Comparison of ENCODE assay signal across 13 cellular contexts in the genomic region with DNA sequence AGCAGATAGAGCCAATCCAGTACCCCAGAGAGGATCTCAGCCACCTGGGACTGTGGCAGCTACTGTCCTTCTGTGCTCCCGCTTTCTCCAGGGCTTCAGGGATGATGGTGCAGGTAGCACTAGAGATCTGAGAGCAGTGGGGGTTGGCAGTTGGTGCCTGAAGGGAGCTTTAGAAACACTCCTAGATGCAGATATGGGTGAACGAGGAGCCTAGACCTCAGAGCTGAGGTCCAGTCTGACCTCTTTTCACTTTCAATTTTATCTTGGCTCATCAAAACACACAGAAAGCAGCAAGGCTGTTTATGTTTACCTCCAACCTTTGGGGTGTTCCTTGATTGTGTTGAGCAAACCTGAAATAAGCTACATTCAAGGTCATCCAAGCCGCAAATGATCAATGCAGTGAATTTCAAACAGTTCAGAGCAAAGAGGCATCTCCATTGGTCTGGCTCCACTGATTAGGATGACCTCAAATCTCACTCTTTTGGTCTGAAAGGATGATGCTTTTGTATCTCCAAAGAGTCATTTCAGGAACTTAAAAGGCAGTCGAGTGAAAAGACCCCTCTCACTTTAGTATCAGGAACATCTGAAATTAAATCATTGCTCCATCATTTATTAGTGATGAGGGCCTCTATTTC. TPM values are rescaled to one million over a fixed set of nuclear protein-coding genes. Genes with fewer than 3 reads are reported as not detected.
DNase-seq lines count a peak whose midpoint lies in the region; ATAC-seq and TF ChIP-seq lines count a peak whose summit lies in the region.
"Had no signal": no experiment of that assay in that cellular context is flagged by ENCODE, and none has a peak within 500 bp of the region (broad histone marks: within the 10 kb centered on the region; RNA-seq: fewer than 3 reads in every experiment).

No MANE protein-coding gene starts in this region.

- H3K9me3 Mint-ChIP-seq in naive thymus-derived CD8-positive, alpha-beta T cell, result no peaks in the 10 kb centered on the region

- peak overlapping the region; percentile 98 for H3K27ac Mint-ChIP-seq in T-helper 17 cell
- H3K27ac Mint-ChIP-seq in naive thymus-derived CD8-positive, alpha-beta T cell, result peak overlapping the region; percentile 92 to 99 (median 98)

- no peaks in the 10 kb centered on the region for H3K9me3 ChIP-seq in T-helper 17 cell (ENCODE audit: control insufficient read depth, low read length, poor library complexity, severe bottlenecking)
- H3K9me3 ChIP-seq: colonic mucosa, ovary had no signal

- ATAC-seq in GM21423 (IDR thresholded peaks at IDR 0.05; ENCODE audit: unreplicated experiment), result peak; percentile 24
- no peak for ATAC-seq in T-helper 17 cell
- no peak for ATAC-seq in naive thymus-derived CD8-positive, alpha-beta T cell
- no peak for ATAC-seq in GM18868 (IDR thresholded peaks at IDR 0.05; ENCODE audit: unreplicated experiment)

- peak overlapping the region; percentile 24 for H3K4me3 ChIP-seq in GM12875 (ENCODE audit: low read depth, low read length)
- H3K4me3 ChIP-seq: colonic mucosa, ovary had no signal

- no peak for DNase-seq in T-helper 17 cell
- DNase-seq in naive thymus-derived CD8-positive, alpha-beta T cell, result peak in 1 of 10 donors; percentile 10
- DNase-seq in NCI-H774 (lab: John Stamatoyannopoulos, UW), result no peak
- no peak for DNase-seq in HK-2 (ENCODE audit: unreplicated experiment)
- DNase-seq in NK-92 (lab: John Stamatoyannopoulos, UW; ENCODE audit: unreplicated experiment), result no peak
- DNase-seq: colonic mucosa, NCI-H1092, ovary, SW 1271 had no signal

- no peak for TF ChIP-seq CTCF in GM12875 (IDR thresholded peaks at IDR 0.05; ENCODE audit: borderline replicate concordance, insufficient read depth, low read depth, low read length)

- POLR2A ChIA-PET in naive thymus-derived CD8-positive, alpha-beta T cell (lab: Charles Lee), result interaction anchor here (0.7 to 6.1 kb wide), 18 partner anchors 10 to 335 kb away, joined by 3 to 65 read pairs (median 4); a partner anchor contains a TSS

- peaks cover 7% of the 10 kb centered on the region for H3K36me3 Mint-ChIP-seq in T-helper 17 cell (ENCODE audit: low read depth)
- peaks cover 14 to 32% (median 25%) of the 10 kb centered on the region in 3 donors for H3K36me3 Mint-ChIP-seq in naive thymus-derived CD8-positive, alpha-beta T cell

- peaks cover 60% of the 10 kb centered on the region for H3K4me1 Mint-ChIP-seq in T-helper 17 cell
- H3K4me1 Mint-ChIP-seq in naive thymus-derived CD8-positive, alpha-beta T cell, result peaks cover 33 to 73% (median 51%) of the 10 kb centered on the region in 4 donors

- H3K27me3 Mint-ChIP-seq in T-helper 17 cell, result no peaks in the 10 kb centered on the region
- no peaks in the 10 kb centered on the region for H3K27me3 Mint-ChIP-seq in naive thymus-derived CD8-positive, alpha-beta T cell

- H3K4me3 Mint-ChIP-seq in T-helper 17 cell, result peak overlapping the region; percentile 95
- peak overlapping the region; percentile 86 to 99 (median 96) for H3K4me3 Mint-ChIP-seq in naive thymus-derived CD8-positive, alpha-beta T cell

RNA-seq across cellular contexts. Expression of a gene that starts 1.3 kb away (rescaled TPM):
- total RNA-seq in T-helper 17 cell, result 100 to 1,000 TPM in 1 of 2 donors, 10 to 100 TPM in 1; 96.6 to 124 TPM
- total RNA-seq in naive thymus-derived CD8-positive, alpha-beta T cell, result 100 to 1,000 TPM; 150 to 156 TPM
- polyA plus RNA-seq in naive thymus-derived CD8-positive, alpha-beta T cell, result 100 to 1,000 TPM; 167 to 223 (median 189) TPM
- total RNA-seq: H4 had no signal

RNA-seq across cellular contexts. Expression of a gene that starts 58.2 kb away (rescaled TPM):
- total RNA-seq in T-helper 17 cell, result 1 to 10 TPM; 3.1 to 3.9 TPM
- 1 to 10 TPM; 4.5 to 6.2 TPM for total RNA-seq in naive thymus-derived CD8-positive, alpha-beta T cell
- 100 to 1,000 TPM in 1 of 3 donors, 1 to 10 TPM in 2; 3.8 to 102 (median 4.0) TPM for polyA plus RNA-seq in naive thymus-derived CD8-positive, alpha-beta T cell
